29 cellular contexts compared by ENCODE assay signal in the genomic region with DNA sequence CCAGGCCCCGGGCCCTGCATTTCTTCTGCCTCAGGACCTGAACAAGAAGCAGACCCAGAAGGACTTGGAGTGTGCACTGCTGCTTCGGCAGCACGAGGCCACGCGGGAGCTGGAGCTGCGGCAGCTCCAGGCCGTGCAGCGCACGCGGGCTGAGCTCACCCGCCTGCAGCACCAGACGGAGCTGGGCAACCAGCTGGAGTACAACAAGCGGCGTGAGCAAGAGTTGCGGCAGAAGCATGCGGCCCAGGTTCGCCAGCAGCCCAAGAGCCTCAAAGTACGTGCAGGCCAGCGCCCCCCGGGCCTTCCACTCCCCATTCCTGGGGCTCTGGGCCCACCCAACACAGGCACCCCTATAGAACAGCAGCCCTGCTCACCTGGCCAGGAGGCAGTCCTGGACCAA. TPM values are rescaled to one million over a fixed set of nuclear protein-coding genes. Genes with fewer than 3 reads are reported as not detected.
"Had no signal": no experiment of that assay in that cellular context is flagged by ENCODE, and none has a peak within 500 bp of the region (broad histone marks: within the 10 kb centered on the region; RNA-seq: fewer than 3 reads in every experiment).

No MANE protein-coding gene starts in this region.

- H3K27me3 Mint-ChIP-seq: activated CD4-positive, alpha-beta T cell treated with anti-CD3 and anti-CD28 coated beads for 36 hours; activated naive CD8-positive, alpha-beta T cell treated with anti-CD3 and anti-CD28 coated beads, Interleukin-2, amount 50 U/mL, for 24 hours; dendritic cell treated with granulocyte-macrophage colony-stimulating factor and Interleukin-4, amounts not matched to agents 40 ng/mL and 50 ng/mL, for 4 days; naive B cell had no signal

- DNase-seq: activated CD4-positive, alpha-beta T cell treated with anti-CD3 and anti-CD28 coated beads for 36 hours; activated CD4-positive, CD25-positive, alpha-beta regulatory T cell; activated effector memory CD4-positive, alpha-beta T cell treated with Interleukin-2 at 50 U/mL for 16 hours; activated naive CD4-positive, alpha-beta T cell treated with anti-CD3 and anti-CD28 coated beads, Interleukin-2, amount 50 U/mL, for 16 hours; activated naive CD8-positive, alpha-beta T cell treated with anti-CD3 and anti-CD28 coated beads, Interleukin-2, amount 50 U/mL, for 24 hours; activated T-cell treated with anti-CD3 and anti-CD28 coated beads for 4 hours; activated T-cell treated with anti-CD3 and anti-CD28 coated beads, Interleukin-2, amount 50 U/mL, for 72 hours; amygdala; central memory CD4-positive, alpha-beta T cell; endodermal cell; foreskin keratinocyte; kidney glomerular epithelial cell; left ventricle myocardium inferior; mammary epithelial cell; naive B cell; psoas muscle; stimulated activated CD4-positive, alpha-beta T cell treated with anti-CD3 and anti-CD28 coated beads, Interleukin-15, amount 100 ng/mL, for 24 hours; stimulated activated CD4-positive, alpha-beta T cell treated with anti-CD3 and anti-CD28 coated beads, Interleukin-2, amount 100 ng/mL, for 24 hours; stimulated activated naive CD4-positive, alpha-beta T cell treated with Interleukin-2 at 50 U/mL for 16 hours; T-helper 1 cell had no signal

- H3K27ac ChIP-seq: breast epithelium, esophagus muscularis mucosa, foreskin keratinocyte, heart left ventricle, left ventricle myocardium inferior, pancreas, psoas muscle, tibial nerve had no signal

- H3K4me1 ChIP-seq: breast epithelium, esophagus muscularis mucosa, foreskin keratinocyte, heart left ventricle, pancreas, psoas muscle, tibial nerve had no signal

- H3K27me3 ChIP-seq: breast epithelium, esophagus muscularis mucosa, foreskin keratinocyte, heart left ventricle, pancreas, tibial nerve had no signal

- H3K4me1 Mint-ChIP-seq: activated CD4-positive, alpha-beta T cell treated with anti-CD3 and anti-CD28 coated beads for 36 hours; activated naive CD8-positive, alpha-beta T cell treated with anti-CD3 and anti-CD28 coated beads, Interleukin-2, amount 50 U/mL, for 24 hours; endodermal cell; mesothelial cell of epicardium had no signal

- H3K9me3 ChIP-seq: breast epithelium, esophagus muscularis mucosa, heart left ventricle, left ventricle myocardium inferior, pancreas, psoas muscle, tibial nerve had no signal

- H3K4me2 ChIP-seq: smooth muscle cell had no signal

- H3K4me3 Mint-ChIP-seq: activated CD4-positive, alpha-beta T cell treated with anti-CD3 and anti-CD28 coated beads for 36 hours; activated naive CD8-positive, alpha-beta T cell treated with anti-CD3 and anti-CD28 coated beads, Interleukin-2, amount 50 U/mL, for 24 hours; activated T-cell treated with anti-CD3 and anti-CD28 coated beads, Interleukin-2, amount 50 U/mL, for 72 hours; dendritic cell treated with granulocyte-macrophage colony-stimulating factor and Interleukin-4, amounts not matched to agents 40 ng/mL and 50 ng/mL, for 4 days; endodermal cell; mesothelial cell of epicardium; T-helper 2 cell treated with Interferon-gamma antibody and Interleukin-4, amounts not matched to agents 5 μg/mL and 100 μg/mL, for 36 hours had no signal

- H3K27ac Mint-ChIP-seq: activated CD4-positive, alpha-beta T cell treated with anti-CD3 and anti-CD28 coated beads for 36 hours; activated naive CD8-positive, alpha-beta T cell treated with anti-CD3 and anti-CD28 coated beads, Interleukin-2, amount 50 U/mL, for 24 hours; activated T-cell treated with anti-CD3 and anti-CD28 coated beads, Interleukin-2, amount 50 U/mL, for 72 hours; dendritic cell treated with granulocyte-macrophage colony-stimulating factor and Interleukin-4, amounts not matched to agents 40 ng/mL and 50 ng/mL, for 4 days; endodermal cell; mesothelial cell of epicardium had no signal

- H3K9me3 Mint-ChIP-seq: activated naive CD8-positive, alpha-beta T cell treated with anti-CD3 and anti-CD28 coated beads, Interleukin-2, amount 50 U/mL, for 24 hours; activated T-cell treated with anti-CD3 and anti-CD28 coated beads, Interleukin-2, amount 50 U/mL, for 72 hours; dendritic cell treated with granulocyte-macrophage colony-stimulating factor and Interleukin-4, amounts not matched to agents 40 ng/mL and 50 ng/mL, for 4 days; endodermal cell; mesothelial cell of epicardium; naive B cell; T-helper 2 cell treated with Interferon-gamma antibody and Interleukin-4, amounts not matched to agents 5 μg/mL and 100 μg/mL, for 36 hours had no signal

- H3K4me3 ChIP-seq: breast epithelium, esophagus muscularis mucosa, heart left ventricle, left ventricle myocardium inferior, pancreas, psoas muscle, smooth muscle cell, tibial nerve had no signal

RNA-seq across cellular contexts. Expression of a gene that starts 24.6 kb away (rescaled TPM):
- polyA plus RNA-seq: smooth muscle cell had no signal
